In the genomic region with DNA sequence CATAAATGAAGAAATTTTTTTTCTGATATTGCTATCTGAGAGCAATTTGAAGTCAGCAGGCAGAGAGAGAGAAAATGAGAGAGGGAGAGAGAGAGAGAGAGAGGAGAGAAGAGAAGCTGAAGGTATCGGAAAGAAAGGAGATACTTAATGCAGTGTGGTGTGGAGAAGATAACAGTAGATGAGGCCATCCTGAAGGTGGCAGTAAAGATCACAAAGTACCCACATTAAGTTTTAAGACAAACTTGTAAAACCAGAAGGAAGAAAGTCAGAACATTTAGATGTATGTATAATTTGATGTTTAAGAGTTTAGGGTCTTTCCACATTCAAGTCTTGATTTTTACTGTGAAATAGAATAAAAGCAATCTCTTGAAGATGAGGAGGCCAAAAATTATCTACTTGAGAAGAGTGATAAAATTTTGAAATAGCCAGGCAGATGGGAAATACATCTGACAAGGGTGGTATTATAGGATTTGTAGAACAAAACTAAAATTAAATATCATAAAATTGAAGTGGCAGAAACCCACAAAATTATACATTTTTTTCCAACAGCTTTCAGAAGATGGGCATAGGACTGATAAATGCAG, we compare ENCODE assay signal across 9 cellular contexts.
DNase-seq lines count a peak whose midpoint lies in the region; ATAC-seq and TF ChIP-seq lines count a peak whose summit lies in the region.
"Had no signal": no experiment of that assay in that cellular context is flagged by ENCODE, and none has a peak within 500 bp of the region (broad histone marks: within the 10 kb centered on the region; RNA-seq: fewer than 3 reads in every experiment).

No MANE protein-coding gene starts in this region.

- WGBS in mammary epithelial cell (ENCODE audit: low coverage, missing lambda C conversion rate), result 12% methylated on average over 1 of the region's 1 CpG
- 64% methylated on average over 1 of the region's 1 CpG for WGBS in smooth muscle cell (ENCODE audit: low lambda C conversion rate)

- H3K9ac ChIP-seq in mammary epithelial cell (ENCODE audit: insufficient read depth, low read length) (no peak overlapping the region), smooth muscle cell (ENCODE audit: low read depth) (no peak overlapping the region)
- H3K9ac ChIP-seq: parathyroid adenoma had no signal

- DNase-seq in MCF 10A (ENCODE audit: unreplicated experiment) (peak; percentile 52), mammary epithelial cell (no peak), OCI-LY7 (ENCODE audit: low spot score) (peak; percentile 2), epithelial cell of esophagus (ENCODE audit: low read depth) (peak; percentile 7), smooth muscle cell (lab: John Stamatoyannopoulos, UW; ENCODE audit: unreplicated experiment) (no peak)
- no peak for DNase-seq in activated effector memory CD4-positive, alpha-beta T cell treated with Interleukin-2 at 50 U/mL for 16 hours
- DNase-seq in stimulated activated CD4-positive, alpha-beta T cell treated with anti-CD3 and anti-CD28 coated beads, Interleukin-2, amount 100 ng/mL, for 24 hours, result no peak

- dilution Hi-C loops in mammary epithelial cell (cut with HindIII; ENCODE audit: low sequenced_read_pairs), result no loop called here

- H3K79me2 ChIP-seq in mammary epithelial cell (ENCODE audit: insufficient read depth, low read length) (no peaks in the 10 kb centered on the region), OCI-LY7 (ENCODE audit: insufficient read depth, low read depth, low read length) (no peaks in the 10 kb centered on the region), smooth muscle cell (ENCODE audit: low read depth) (no peaks in the 10 kb centered on the region)
- H3K79me2 ChIP-seq: parathyroid adenoma had no signal

- no peak overlapping the region for H3K4me3 ChIP-seq in mammary epithelial cell (replicated peaks in 1 of 3; ENCODE audit: insufficient read depth in 1 of 3, low read depth in 2 of 3, low read length in 3 of 3)
- H3K4me3 ChIP-seq in OCI-LY7 (ENCODE audit: low read depth, low read length, poor library complexity, severe bottlenecking), result no peak overlapping the region
- no peak overlapping the region for H3K4me3 ChIP-seq in epithelial cell of esophagus (ENCODE audit: low read length)
- no peak overlapping the region for H3K4me3 ChIP-seq in smooth muscle cell

- BruUV-seq in MCF 10A (replicated peaks; lab: Mats Ljungman, UMichigan) (no TSS peak), mammary epithelial cell (replicated peaks; lab: Mats Ljungman, UMichigan) (no TSS peak), OCI-LY7 (replicated peaks; lab: Mats Ljungman, UMichigan) (no TSS peak)

- peaks cover 5% of the 10 kb centered on the region for H3K4me1 Mint-ChIP-seq in MCF 10A (ENCODE audit: insufficient read depth, unreplicated experiment)

- TF ChIP-seq CTCF in MCF 10A (IDR thresholded peaks at IDR 0.05; ENCODE audit: unreplicated experiment) (peak; percentile 44), mammary epithelial cell (conservative IDR thresholded peaks at IDR 0.05 in 1 of 2, IDR thresholded peaks at IDR 0.05 in 1 of 2; ENCODE audit: extremely low read depth in 1 of 2, insufficient read depth in 1 of 2, low read depth in 1 of 2, low read length in 2 of 2) (no peak), OCI-LY7 (conservative IDR thresholded peaks at IDR 0.05; ENCODE audit: low read length) (peak; percentile 53), epithelial cell of esophagus (IDR thresholded peaks at IDR 0.05; ENCODE audit: insufficient read depth, low read depth, low read length, missing control alignments) (no peak), smooth muscle cell (IDR thresholded peaks at IDR 0.05; ENCODE audit: borderline replicate concordance, insufficient read depth, poor library complexity, severe bottlenecking) (peak; percentile 27)

- in situ Hi-C loops in mammary epithelial cell (cut with MboI; ENCODE audit: low sequenced_read_pairs in 2 of 2), result no loop called here

- no peaks in the 10 kb centered on the region for H3K4me1 ChIP-seq in mammary epithelial cell (ENCODE audit: insufficient read depth, low read length)
- H3K4me1 ChIP-seq in OCI-LY7 (ENCODE audit: insufficient read depth, low read length, poor library complexity, severe bottlenecking), result no peaks in the 10 kb centered on the region
- H3K4me1 ChIP-seq in smooth muscle cell (ENCODE audit: low read depth), result no peaks in the 10 kb centered on the region
- H3K4me1 ChIP-seq: parathyroid adenoma had no signal

- H3K9me3 ChIP-seq in mammary epithelial cell (replicated peaks; ENCODE audit: insufficient read depth, low read length) (peaks cover 22% of the 10 kb centered on the region), OCI-LY7 (ENCODE audit: low read length) (peaks cover 28% of the 10 kb centered on the region; the same call in 1 of the 2 replicates), smooth muscle cell (replicated peaks; ENCODE audit: low read depth) (no peaks in the 10 kb centered on the region)

- H2AFZ ChIP-seq in mammary epithelial cell (ENCODE audit: low read depth, low read length), result no peak overlapping the region
- H2AFZ ChIP-seq in OCI-LY7 (ENCODE audit: low read length), result no peak overlapping the region
- no peak overlapping the region for H2AFZ ChIP-seq in smooth muscle cell (ENCODE audit: low read depth)
- H2AFZ ChIP-seq: parathyroid adenoma had no signal

- peaks cover 6% of the 10 kb centered on the region for H3K9me3 Mint-ChIP-seq in MCF 10A (ENCODE audit: unreplicated experiment)

- intact Hi-C loops in MCF 10A (cut with micrococcal nuclease), result loop anchor here (1.0 to 10.0 kb wide), 3 partner anchors 114 to 1181 kb away; no protein-coding TSS in a partner anchor
- intact Hi-C loops in mammary epithelial cell (cut with micrococcal nuclease), result no loop called here
- intact Hi-C loops in OCI-LY7 (cut with micrococcal nuclease; ENCODE audit: unreplicated experiment), result loop anchor here (10.0 kb wide), 1 partner anchor 1531 kb away; no protein-coding TSS in a partner anchor

- no peaks in the 10 kb centered on the region for H3K36me3 ChIP-seq in mammary epithelial cell (ENCODE audit: insufficient read depth, low read length)
- H3K36me3 ChIP-seq in OCI-LY7 (ENCODE audit: insufficient read depth, low read length), result no peaks in the 10 kb centered on the region
- no peaks in the 10 kb centered on the region for H3K36me3 ChIP-seq in smooth muscle cell (ENCODE audit: low read depth)

- H3K27me3 Mint-ChIP-seq in MCF 10A (ENCODE audit: insufficient read depth, unreplicated experiment), result no peaks in the 10 kb centered on the region

- CTCF ChIA-PET in MCF 10A (lab: Yijun Ruan, JAX), result interaction anchor here (0.6 to 4.1 kb wide), 19 partner anchors 14 to 1295 kb away, joined by 3 to 30 read pairs (median 4); no protein-coding TSS in a partner anchor
- CTCF ChIA-PET in mammary epithelial cell (lab: Charles Lee; ENCODE audit: low non-redundant PET), result no interaction called here
- CTCF ChIA-PET in OCI-LY7 (lab: Charles Lee; ENCODE audit: unreplicated experiment), result no interaction called here

- H3K27ac Mint-ChIP-seq in MCF 10A (ENCODE audit: low read depth, unreplicated experiment), result no peak overlapping the region

- no peak overlapping the region for H3K4me3 Mint-ChIP-seq in MCF 10A (ENCODE audit: unreplicated experiment)

- no peak overlapping the region for H3K4me2 ChIP-seq in mammary epithelial cell (ENCODE audit: insufficient read depth, low read depth, low read length)
- no peak overlapping the region for H3K4me2 ChIP-seq in OCI-LY7 (ENCODE audit: low read length)
- no peak overlapping the region for H3K4me2 ChIP-seq in smooth muscle cell

- no peaks in the 10 kb centered on the region for H3F3A ChIP-seq in smooth muscle cell (ENCODE audit: low read depth)

- no peaks in the 10 kb centered on the region for H3K36me3 Mint-ChIP-seq in MCF 10A (ENCODE audit: insufficient read depth, unreplicated experiment)

- H3K9me2 ChIP-seq in OCI-LY7 (ENCODE audit: insufficient read depth, low read length), result no peaks in the 10 kb centered on the region

- no peaks in the 10 kb centered on the region for H3K27me3 ChIP-seq in mammary epithelial cell (ENCODE audit: insufficient read depth, low read length)
- no peaks in the 10 kb centered on the region for H3K27me3 ChIP-seq in smooth muscle cell (ENCODE audit: low read depth)

- H4K20me1 ChIP-seq in mammary epithelial cell (ENCODE audit: insufficient read depth, low read length) (no peaks in the 10 kb centered on the region), OCI-LY7 (ENCODE audit: insufficient read depth, low read length) (no peaks in the 10 kb centered on the region), smooth muscle cell (ENCODE audit: low read depth) (no peaks in the 10 kb centered on the region)

- H3K27ac ChIP-seq in mammary epithelial cell (ENCODE audit: insufficient read depth, low read depth, low read length) (no peak overlapping the region), OCI-LY7 (ENCODE audit: low read depth, low read length, poor library complexity, severe bottlenecking) (no peak overlapping the region), smooth muscle cell (ENCODE audit: low read depth) (no peak overlapping the region)
- H3K27ac ChIP-seq: parathyroid adenoma had no signal

- ATAC-seq in HG03139 (IDR thresholded peaks at IDR 0.05; ENCODE audit: unreplicated experiment), result peak; percentile 81

- POLR2A ChIA-PET in MCF 10A (lab: Yijun Ruan, JAX), result interaction anchor here (0.6 kb wide), 1 partner anchor 344 kb away, joined by 3 read pairs; no protein-coding TSS in a partner anchor
- POLR2A ChIA-PET in OCI-LY7 (lab: Charles Lee), result interaction anchor here (0.7 kb wide), 1 partner anchor 13 kb away, joined by 4 read pairs; no protein-coding TSS in a partner anchor

Comparison
In these comparisons a context has a peak if more than half of its experiments do, and no peak if none do; other contexts are left out.
1. DNase-seq: peak in MCF 10A (single experiment), OCI-LY7 (single experiment) and epithelial cell of esophagus (single experiment); none in mammary epithelial cell (single experiment), smooth muscle cell (single experiment), activated effector memory CD4-positive, alpha-beta T cell treated with Interleukin-2 at 50 U/mL for 16 hours (single experiment) and stimulated activated CD4-positive, alpha-beta T cell treated with anti-CD3 and anti-CD28 coated beads, Interleukin-2, amount 100 ng/mL, for 24 hours (0 of 2).
2. CTCF ChIP-seq: peak in MCF 10A (single experiment), OCI-LY7 (single experiment) and smooth muscle cell (single experiment); none in mammary epithelial cell (0 of 2) and epithelial cell of esophagus (single experiment).